ENCODE assay signal across 23 cellular contexts in genomic region chr12:53059434-53060063, GRCh38. TPM values are rescaled to one million over a fixed set of nuclear protein-coding genes. Genes with fewer than 3 reads are reported as not detected.
DNase-seq lines count a peak whose midpoint lies in the region; ATAC-seq and TF ChIP-seq lines count a peak whose summit lies in the region.
"Had no signal": no experiment of that assay in that cellular context is flagged by ENCODE, and none has a peak within 500 bp of the region (broad histone marks: within the 10 kb centered on the region; RNA-seq: fewer than 3 reads in every experiment).

No MANE protein-coding gene starts in this region.

- 85 to 94% (median 87%) methylated on average over 3 to 24 of the region's 24 CpGs for WGBS in spleen, 5 donors

- H3K9me3 ChIP-seq in ascending aorta = no peaks in the 10 kb centered on the region
- no peaks in the 10 kb centered on the region for H3K9me3 ChIP-seq in lower lobe of right lung
- H3K9me3 ChIP-seq in spleen = no peaks in the 10 kb centered on the region
- H3K9me3 ChIP-seq in Karpas-422 (ENCODE audit: low read length) = no peaks in the 10 kb centered on the region
- H3K9me3 ChIP-seq: adrenal gland, SJSA1 had no signal

- no peak for TF ChIP-seq POLR2A in spleen (IDR thresholded peaks at IDR 0.05)

- intact Hi-C loops in ascending aorta (cut with DNase I) (no loop called here), lower lobe of right lung (cut with DNase I) (no loop called here), spleen (cut with DNase I; ENCODE audit: low total_unique reads) (no loop called here)

- H3K9ac ChIP-seq in Karpas-422 (ENCODE audit: low read length) = no peak overlapping the region

- peak; percentile 52 for DNase-seq in H7
- DNase-seq in ascending aorta (ENCODE audit: low spot score in 2 of 2) = no peak
- DNase-seq in lower lobe of right lung = peak; percentile 41
- DNase-seq in spleen = no peak
- no peak for DNase-seq in pons (ENCODE audit: low spot score)
- DNase-seq in GM13976 (ENCODE audit: low spot score) = no peak
- DNase-seq in NCI-H446 (lab: John Stamatoyannopoulos, UW) = no peak
- no peak for DNase-seq in Karpas-422
- DNase-seq: activated CD4-positive, alpha-beta T cell treated with anti-CD3 and anti-CD28 coated beads, Interleukin-2, amount 50 U/mL, for 1 hour; CD4-positive, CD25-positive, alpha-beta regulatory T cell; central memory CD4-positive, alpha-beta T cell; DMS53; GF-D8; NCI-H1694; retina; stimulated activated CD8-positive, alpha-beta memory T cell treated with anti-CD3 and anti-CD28 coated beads, Interleukin-4, amount 100 ng/mL, for 48 hours had no signal

- H3K36me3 ChIP-seq in H7 (replicated peaks; ENCODE audit: control insufficient read depth, insufficient read depth, low read length) (no peaks in the 10 kb centered on the region), ascending aorta (peaks cover 81 to 90% of the 10 kb centered on the region in 2 donors), lower lobe of right lung (peaks cover 100% of the 10 kb centered on the region), spleen (peaks cover 0 to 98% (median 54%) of the 10 kb centered on the region in 6 donors), Karpas-422 (ENCODE audit: insufficient read depth, low read length) (no peaks in the 10 kb centered on the region)

- in situ Hi-C loops in GM13976 (cut with MboI; ENCODE audit: low sequenced_read_pairs, unreplicated experiment) = no loop called here

- H3K27me3 ChIP-seq in H7 (ENCODE audit: control insufficient read depth, insufficient read depth, low read length) (peaks cover 2% of the 10 kb centered on the region; the same call in 1 of the 2 replicates), ascending aorta (no peaks in the 10 kb centered on the region), lower lobe of right lung (ENCODE audit: low read depth) (no peaks in the 10 kb centered on the region), spleen (replicated peaks in 1 of 7) (peaks cover 0 to 11% (median 0%) of the 10 kb centered on the region in 7 donors), Karpas-422 (ENCODE audit: low read length) (no peaks in the 10 kb centered on the region)
- H3K27me3 ChIP-seq: adrenal gland, SJSA1 had no signal

- H4K20me1 ChIP-seq in Karpas-422 (ENCODE audit: insufficient read depth, low read depth, low read length) = no peaks in the 10 kb centered on the region

- H3K4me1 ChIP-seq in ascending aorta (peaks cover 11 to 44% of the 10 kb centered on the region in 2 donors), lower lobe of right lung (peaks cover 62% of the 10 kb centered on the region), spleen (peaks cover 0 to 95% (median 34%) of the 10 kb centered on the region in 6 donors), Karpas-422 (ENCODE audit: low read length) (peaks cover 7% of the 10 kb centered on the region)
- H3K4me1 ChIP-seq: SJSA1 had no signal

- no peaks in the 10 kb centered on the region for H3K9me2 ChIP-seq in Karpas-422 (replicated peaks; ENCODE audit: insufficient read depth, low read length)

- H3K27ac ChIP-seq in ascending aorta = peak overlapping the region; percentile 83 to 95
- peak overlapping the region; percentile 18 for H3K27ac ChIP-seq in lower lobe of right lung
- peak overlapping the region in 5 of 8 donors; percentile 5 to 94 (median 59) for H3K27ac ChIP-seq in spleen
- H3K27ac ChIP-seq in Karpas-422 (ENCODE audit: low read length) = no peak overlapping the region
- H3K27ac ChIP-seq: PC-9, SJSA1 had no signal

- no peaks in the 10 kb centered on the region for H3K79me2 ChIP-seq in Karpas-422 (ENCODE audit: low read length)

- ATAC-seq in lower lobe of right lung = no peak
- ATAC-seq: GM23338 had no signal

- no peak overlapping the region for H3K4me2 ChIP-seq in Karpas-422 (ENCODE audit: low read depth, low read length, poor library complexity, severe bottlenecking)
- H3K4me2 ChIP-seq: GM23338, PC-9 had no signal

- H3K4me3 ChIP-seq in H7 (ENCODE audit: insufficient read depth, low read depth, low read length) = no peak overlapping the region
- no peak overlapping the region for H3K4me3 ChIP-seq in ascending aorta
- H3K4me3 ChIP-seq in lower lobe of right lung = no peak overlapping the region
- H3K4me3 ChIP-seq in spleen = no peak overlapping the region
- no peak overlapping the region for H3K4me3 ChIP-seq in Karpas-422 (ENCODE audit: low read length)
- H3K4me3 ChIP-seq: adrenal gland, GM23338, PC-9, SJSA1 had no signal

- no peak overlapping the region for H2AFZ ChIP-seq in Karpas-422 (ENCODE audit: low read length)
- H2AFZ ChIP-seq: GM23338, PC-9 had no signal

- TF ChIP-seq CTCF in ascending aorta (IDR thresholded peaks at IDR 0.05) = no peak
- TF ChIP-seq CTCF in lower lobe of right lung (IDR thresholded peaks at IDR 0.05) = no peak
- TF ChIP-seq CTCF in spleen (IDR thresholded peaks at IDR 0.05 in 8 of 11, conservative IDR thresholded peaks at IDR 0.05 in 3 of 11) = no peak
- TF ChIP-seq CTCF in GM13976 (IDR thresholded peaks at IDR 0.05; ENCODE audit: borderline replicate concordance, control extremely low read depth, extremely low read depth, insufficient read depth, missing control alignments) = no peak

RNA-seq across cellular contexts. Expression of gene TNS2, which starts 9.7 kb away (rescaled TPM):
- 7.6 and 8.7 TPM in 2 replicates for total RNA-seq in H7 (2014; rRNA removed; shearing (Covaris generic))
- total RNA-seq in ascending aorta (608 TPM), lower lobe of right lung (186 TPM), spleen (100 to 1,000 TPM in 6 of 7 donors, 10 to 100 TPM in 1; 72.4 to 301 (median 170) TPM)
- polyA plus RNA-seq in spleen = 100 to 1,000 TPM in 1 of 3 donors, 10 to 100 TPM in 2; 36.6 to 159 (median 67.5) TPM
- 0.48 TPM in 1 of 2 replicates, not detected in the other for total RNA-seq in Karpas-422 (2014; rRNA removed; shearing (Covaris generic); ENCODE audit: low replicate concordance)

RNA-seq across cellular contexts. Expression of gene SPRYD3, which starts 19.6 kb away (rescaled TPM):
- 8.3 and 8.7 TPM in 2 replicates for total RNA-seq in H7 (2014; rRNA removed; shearing (Covaris generic))
- 48.6 TPM for total RNA-seq in ascending aorta
- total RNA-seq in lower lobe of right lung = 47.9 TPM
- total RNA-seq in spleen = 10 to 100 TPM; 29.2 to 44.5 (median 36.4) TPM
- 10 to 100 TPM; 10.8 to 31.0 (median 15.9) TPM for polyA plus RNA-seq in spleen
- 11.1 and 17.4 TPM in 2 replicates for total RNA-seq in Karpas-422 (2014; rRNA removed; shearing (Covaris generic); ENCODE audit: low replicate concordance)

RNA-seq across cellular contexts. Expression of gene IGFBP6, which starts 37.9 kb away (rescaled TPM):
- total RNA-seq in H7 (2014; rRNA removed; shearing (Covaris generic)) = 10.8 and 17.5 TPM in 2 replicates
- total RNA-seq in ascending aorta (1,664 TPM), lower lobe of right lung (58.5 TPM), spleen (100 to 1,000 TPM in 2 of 7 donors, 10 to 100 TPM in 5; 35.2 to 183 (median 75.6) TPM)
- 100 to 1,000 TPM in 2 of 3 donors, 10 to 100 TPM in 1; 37.1 to 144 (median 130) TPM for polyA plus RNA-seq in spleen
- 0.54 TPM in 1 of 2 replicates, not detected in the other for total RNA-seq in Karpas-422 (2014; rRNA removed; shearing (Covaris generic); ENCODE audit: low replicate concordance)
- total RNA-seq: activated T-helper 2 cell treated with anti-CD3 and anti-CD28 coated beads, Interferon-gamma antibody, Interleukin-2, Interleukin-4, amounts not matched to agents 10 μg/mL and 5 μg/mL and 100 μg/mL, durations not matched to agents 14 hours and 24 hours and 36 hours; CD4-positive, CD25-positive, alpha-beta regulatory T cell; mononuclear cell had no signal

RNA-seq across cellular contexts. Expression of gene SOAT2, which starts 43.7 kb away (rescaled TPM):
- not detected in 2 replicates for total RNA-seq in H7 (2014; rRNA removed; shearing (Covaris generic))
- total RNA-seq in ascending aorta = not detected
- total RNA-seq in lower lobe of right lung = not detected
- total RNA-seq in spleen = under 1 TPM in 6 of 7 donors, not detected in 1; 0.37 to 0.80 (median 0.54) TPM
- polyA plus RNA-seq in spleen = 1 to 10 TPM in 1 of 3 donors, under 1 TPM in 2; 0.52 to 2.2 (median 0.99) TPM
- not detected in 2 replicates for total RNA-seq in Karpas-422 (2014; rRNA removed; shearing (Covaris generic); ENCODE audit: low replicate concordance)
- total RNA-seq: activated T-helper 2 cell treated with anti-CD3 and anti-CD28 coated beads, Interferon-gamma antibody, Interleukin-2, Interleukin-4, amounts not matched to agents 10 μg/mL and 5 μg/mL and 100 μg/mL, durations not matched to agents 14 hours and 24 hours and 36 hours; GM23338; neural crest cell; SJSA1 had no signal
- polyA plus RNA-seq: CD4-positive, CD25-positive, alpha-beta regulatory T cell; GM23338 had no signal

RNA-seq across cellular contexts. Expression of gene EIF4B, which starts 53.3 kb away (rescaled TPM):
- 581 and 770 TPM in 2 replicates for total RNA-seq in H7 (2014; rRNA removed; shearing (Covaris generic))
- 181 TPM for total RNA-seq in ascending aorta
- 453 TPM for total RNA-seq in lower lobe of right lung
- total RNA-seq in spleen = 100 to 1,000 TPM; 379 to 490 (median 468) TPM
- polyA plus RNA-seq in spleen = 100 to 1,000 TPM; 105 to 132 (median 119) TPM
- total RNA-seq in Karpas-422 (2014; rRNA removed; shearing (Covaris generic); ENCODE audit: low replicate concordance) = 549 and 718 TPM in 2 replicates

Comparison
In these comparisons a context has a peak if more than half of its experiments do, and no peak if none do; other contexts are left out.
1. DNase-seq: peak in H7 (single experiment) and lower lobe of right lung (single experiment); none in ascending aorta (0 of 2), spleen (single experiment), pons (single experiment), GM13976 (single experiment), NCI-H446 (0 of 2) and Karpas-422 (single experiment).